In genomic region chr2:15906778-15907177, GRCh38 we compare ENCODE assay signal across 7 cellular contexts. TPM values are rescaled to one million over a fixed set of nuclear protein-coding genes. Genes with fewer than 3 reads are reported as not detected.
"Had no signal": no experiment of that assay in that cellular context is flagged by ENCODE, and none has a peak within 500 bp of the region (broad histone marks: within the 10 kb centered on the region; RNA-seq: fewer than 3 reads in every experiment).

No MANE protein-coding gene starts in this region.

- H3K4me1 Mint-ChIP-seq: GM23338 had no signal

- DNase-seq: H9, HCEC 1CT, IMR-90, KG1 had no signal

- H3K4me3 ChIP-seq: GM23338, K562 had no signal

- H3K9me3 Mint-ChIP-seq: GM23338 had no signal

- H2AFZ ChIP-seq: GM23338 had no signal

- H3K4me3 Mint-ChIP-seq: GM23338, H9 had no signal

- H3K4me2 ChIP-seq: GM23338 had no signal

- H3K27ac Mint-ChIP-seq: GM23338, H9 had no signal

- ATAC-seq: GM23338, K562 had no signal

RNA-seq across cellular contexts. Expression of gene MYCN, which starts 33.6 kb away (rescaled TPM):
- total RNA-seq: HT-29, IMR-90, K562 had no signal
- polyA plus RNA-seq: IMR-90, K562 had no signal
